ENCODE assay signal across 7 cellular contexts in the genomic region with DNA sequence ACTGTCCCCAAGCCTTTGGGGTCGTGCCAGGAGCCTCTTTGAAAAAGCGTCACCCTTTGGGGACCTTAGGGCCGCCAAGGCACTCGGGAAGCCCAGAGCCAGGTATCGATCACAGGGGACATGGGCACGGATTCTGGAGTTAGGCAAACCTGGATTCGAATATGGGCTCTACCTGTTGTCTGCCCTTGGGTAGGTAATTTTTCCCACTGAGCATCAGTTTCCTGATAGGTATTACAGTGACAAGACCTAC. TPM values are rescaled to one million over a fixed set of nuclear protein-coding genes. Genes with fewer than 3 reads are reported as not detected.
DNase-seq lines count a peak whose midpoint lies in the region; ATAC-seq and TF ChIP-seq lines count a peak whose summit lies in the region.

No MANE protein-coding gene starts in this region.

- TF ChIP-seq CTCF in astrocyte of the spinal cord (IDR thresholded peaks at IDR 0.05; ENCODE audit: low read depth, low read length) (no peak), lower lobe of right lung (IDR thresholded peaks at IDR 0.05) (no peak)

- peak overlapping the region; percentile 79 for H3K4me3 ChIP-seq in HUES64 (ENCODE audit: low read length)
- peak overlapping the region; percentile 7 for H3K4me3 ChIP-seq in astrocyte of the spinal cord (ENCODE audit: low read depth, low read length)
- H3K4me3 ChIP-seq in lower lobe of right lung: peak overlapping the region; percentile 71

- no peak for ATAC-seq in lower lobe of right lung

- H3K9ac ChIP-seq in HUES64 (ENCODE audit: low read depth, low read length): no peak overlapping the region

- H3K27ac ChIP-seq in HUES64 (ENCODE audit: low read depth, low read length) (no peak overlapping the region), lower lobe of right lung (no peak overlapping the region), temporal lobe (ENCODE audit: low read depth, low read length) (peak overlapping the region; percentile 19)

- in situ Hi-C loops in astrocyte of the spinal cord (cut with HindIII; ENCODE audit: low sequenced_read_pairs): no loop called here

- 47% methylated on average over 7 of the region's 7 CpGs for WGBS in HUES64

- peaks cover 4% of the 10 kb centered on the region; the same call in 1 of the 2 replicates for H3K36me3 ChIP-seq in HUES64 (ENCODE audit: insufficient read depth, low read length)
- H3K36me3 ChIP-seq in lower lobe of right lung: no peaks in the 10 kb centered on the region

- intact Hi-C loops in lower lobe of right lung (cut with DNase I): no loop called here

- no peak for DNase-seq in astrocyte of the spinal cord (ENCODE audit: low read depth, low spot score)
- DNase-seq in lower lobe of right lung: no peak
- no peak for DNase-seq in NCI-H146 treated with DMSO at 0.1 percent for 48 hours (lab: John Stamatoyannopoulos, UW; ENCODE audit: unreplicated experiment)
- no peak for DNase-seq in SKM-1 treated with dmso at 0.1 percent for 144 hours (lab: John Stamatoyannopoulos, UW; ENCODE audit: unreplicated experiment)
- DNase-seq in foreskin melanocyte: no peak

- H3K4me1 ChIP-seq in HUES64 (ENCODE audit: insufficient read depth, low read length) (peaks cover 3% of the 10 kb centered on the region; the same call in 1 of the 2 replicates), lower lobe of right lung (peaks cover 14% of the 10 kb centered on the region)

- no peaks in the 10 kb centered on the region for H3K9me3 ChIP-seq in HUES64 (ENCODE audit: insufficient read depth, low read depth, low read length)
- H3K9me3 ChIP-seq in lower lobe of right lung: no peaks in the 10 kb centered on the region

- H3K27me3 ChIP-seq in HUES64 (ENCODE audit: insufficient read depth, low read length) (peaks cover 33% of the 10 kb centered on the region), lower lobe of right lung (ENCODE audit: low read depth) (peaks cover 30% of the 10 kb centered on the region)

RNA-seq across cellular contexts. Expression of a gene that starts 9.3 kb away (rescaled TPM):
- 6.3 TPM for polyA plus RNA-seq in HUES64 (2013, experiment 1 of 2)
- polyA plus RNA-seq in HUES64 (2013, experiment 2 of 2): 5.6 TPM
- total RNA-seq in lower lobe of right lung: 1.4 TPM
- 11.1 TPM for total RNA-seq in temporal lobe

RNA-seq across cellular contexts. Expression of a gene that starts 9.5 kb away (rescaled TPM):
- 39.6 TPM for polyA plus RNA-seq in HUES64 (2013, experiment 1 of 2)
- 37.0 TPM for polyA plus RNA-seq in HUES64 (2013, experiment 2 of 2)
- 23.2 TPM for total RNA-seq in lower lobe of right lung
- 32.5 TPM for total RNA-seq in temporal lobe

RNA-seq across cellular contexts. Expression of a gene that starts 18.2 kb away (rescaled TPM):
- 56.3 TPM for polyA plus RNA-seq in HUES64 (2013, experiment 1 of 2)
- polyA plus RNA-seq in HUES64 (2013, experiment 2 of 2): 65.5 TPM
- 49.4 TPM for total RNA-seq in lower lobe of right lung
- total RNA-seq in temporal lobe: 48.4 TPM

RNA-seq across cellular contexts. Expression of a gene that starts 19.0 kb away (rescaled TPM):
- polyA plus RNA-seq in HUES64 (2013, experiment 1 of 2): 0.30 TPM
- 0.51 TPM for polyA plus RNA-seq in HUES64 (2013, experiment 2 of 2)
- total RNA-seq in lower lobe of right lung (not detected), temporal lobe (not detected)

RNA-seq across cellular contexts. Expression of a gene that starts 38.8 kb away (rescaled TPM):
- 0.10 TPM for polyA plus RNA-seq in HUES64 (2013, experiment 1 of 2)
- 0.51 TPM for polyA plus RNA-seq in HUES64 (2013, experiment 2 of 2)
- total RNA-seq in lower lobe of right lung (0.53 TPM), temporal lobe (3.4 TPM)

Comparison
In these comparisons a context has a peak if more than half of its experiments do, and no peak if none do; other contexts are left out.
1. H3K4me3 ChIP-seq: peak in every context shown above with its lines; median percentile 79 in HUES64; 71 in lower lobe of right lung; 7 in astrocyte of the spinal cord.